Comparison of ENCODE assay signal across 19 cellular contexts in genomic region chr20:16004108-16004854, GRCh38.
A peak's percentile ranks its signal among the peaks of the same experiment; 100 is the strongest.
DNase-seq lines count a peak whose midpoint lies in the region; FAIRE-seq and TF ChIP-seq lines count a peak whose summit lies in the region.
"Had no signal": no experiment of that assay in that cellular context is flagged by ENCODE, and none has a peak within 500 bp of the region (broad histone marks: within the 10 kb centered on the region; RNA-seq: fewer than 3 reads in every experiment).

No MANE protein-coding gene starts in this region.

- H2BK120ac ChIP-seq in H1 (replicated peaks; ENCODE audit: low read depth, low read length) = peak overlapping the region; percentile 28

- H3K4me3 ChIP-seq in Caco-2 (ENCODE audit: low read depth, low read length) = no peak overlapping the region
- no peak overlapping the region for H3K4me3 ChIP-seq in Karpas-422 (ENCODE audit: low read length)
- H3K4me3 ChIP-seq in H1 (ENCODE audit: extremely low read depth in 1 of 4, insufficient read depth in 2 of 4, low read depth in 3 of 4, low read length in 4 of 4) = no peak overlapping the region
- H3K4me3 ChIP-seq: GM23248 had no signal

- H3K4me2 ChIP-seq in Karpas-422 (ENCODE audit: low read depth, low read length, poor library complexity, severe bottlenecking) (no peak overlapping the region), H1 (ENCODE audit: insufficient read depth in 1 of 2, low read depth in 2 of 2, low read length in 2 of 2) (no peak overlapping the region)
- H3K4me2 ChIP-seq: SK-N-SH had no signal

- no peaks in the 10 kb centered on the region for H3K79me2 ChIP-seq in Karpas-422 (ENCODE audit: low read length)
- H3K79me2 ChIP-seq in H1 (ENCODE audit: control insufficient read depth in 1 of 2, insufficient read depth in 2 of 2, low read length in 2 of 2) = no peaks in the 10 kb centered on the region

- H4K20me1 ChIP-seq in Karpas-422 (ENCODE audit: insufficient read depth, low read depth, low read length) (no peaks in the 10 kb centered on the region), H1 (replicated peaks in 1 of 2; ENCODE audit: control insufficient read depth in 1 of 2, insufficient read depth in 2 of 2, low read length in 2 of 2) (no peaks in the 10 kb centered on the region)

- H3K4ac ChIP-seq in H1 (replicated peaks; ENCODE audit: insufficient read length, low read depth, low read length) = no peak overlapping the region

- no peak for TF ChIP-seq RAD21 in H1 (IDR thresholded peaks at IDR 0.05 in 1 of 2, conservative IDR thresholded peaks at IDR 0.05 in 1 of 2; ENCODE audit: low read depth in 2 of 2, low read length in 2 of 2)

- no peak overlapping the region for H3K27ac Mint-ChIP-seq in Caco-2 (ENCODE audit: unreplicated experiment)
- H3K27ac Mint-ChIP-seq in activated naive CD8-positive, alpha-beta T cell treated with anti-CD3 and anti-CD28 coated beads for 36 hours = no peak overlapping the region
- H3K27ac Mint-ChIP-seq: CD4-positive, alpha-beta T cell had no signal

- H3K9me3 Mint-ChIP-seq in Caco-2 (ENCODE audit: unreplicated experiment) = no peaks in the 10 kb centered on the region
- H3K9me3 Mint-ChIP-seq in activated naive CD8-positive, alpha-beta T cell treated with anti-CD3 and anti-CD28 coated beads for 36 hours = peaks cover 2% of the 10 kb centered on the region

- no peak for TF ChIP-seq EP300 in H1 (IDR thresholded peaks at IDR 0.05; ENCODE audit: borderline replicate concordance in 1 of 2, low read depth in 2 of 2, low read length in 2 of 2)

- no peak overlapping the region for H3K27ac ChIP-seq in Karpas-422 (ENCODE audit: low read length)
- H3K27ac ChIP-seq in H1 (ENCODE audit: low read depth, low read length) = no peak overlapping the region
- H3K27ac ChIP-seq: GM23248 had no signal

- no peaks in the 10 kb centered on the region for H3K9me3 ChIP-seq in Caco-2
- no peaks in the 10 kb centered on the region for H3K9me3 ChIP-seq in Karpas-422 (ENCODE audit: low read length)
- no peaks in the 10 kb centered on the region for H3K9me3 ChIP-seq in H1 (ENCODE audit: insufficient read depth in 2 of 2, low read depth in 1 of 2, low read length in 1 of 2)
- H3K9me3 ChIP-seq: SK-N-SH had no signal

- intact Hi-C loops in Caco-2 (cut with micrococcal nuclease; ENCODE audit: unreplicated experiment) = no loop called here

- no peaks in the 10 kb centered on the region for H3K27me3 Mint-ChIP-seq in Caco-2 (ENCODE audit: insufficient read depth, unreplicated experiment)
- no peaks in the 10 kb centered on the region for H3K27me3 Mint-ChIP-seq in activated naive CD8-positive, alpha-beta T cell treated with anti-CD3 and anti-CD28 coated beads for 36 hours
- H3K27me3 Mint-ChIP-seq: CD4-positive, alpha-beta T cell had no signal

- no peak for TF ChIP-seq POLR2A in H1 (IDR thresholded peaks at IDR 0.05; ENCODE audit: control extremely low read depth in 1 of 2, low read depth in 2 of 2, low read length in 2 of 2)

- H3K9ac ChIP-seq in Karpas-422 (ENCODE audit: low read length) = no peak overlapping the region
- H3K9ac ChIP-seq in H1 (replicated peaks in 1 of 4; ENCODE audit: extremely low read depth in 1 of 4, low read depth in 3 of 4, low read length in 3 of 4) = no peak overlapping the region
- H3K9ac ChIP-seq: GM23248, SK-N-SH had no signal

- H2BK5ac ChIP-seq in H1 (ENCODE audit: low read depth, low read length) = no peak overlapping the region

- peak overlapping the region; percentile 40; the same call in 1 of the 2 replicates for H2BK20ac ChIP-seq in H1 (ENCODE audit: low read length)

- H3K23ac ChIP-seq in H1 (ENCODE audit: insufficient read length) = no peak overlapping the region

- no peak overlapping the region for H3K14ac ChIP-seq in H1 (ENCODE audit: insufficient read length)

- H3K4me1 Mint-ChIP-seq in Caco-2 (ENCODE audit: low read depth, unreplicated experiment) = peaks cover 7% of the 10 kb centered on the region
- no peaks in the 10 kb centered on the region for H3K4me1 Mint-ChIP-seq in activated naive CD8-positive, alpha-beta T cell treated with anti-CD3 and anti-CD28 coated beads for 36 hours

- TF ChIP-seq CTCF in Caco-2 (IDR thresholded peaks at IDR 0.05; ENCODE audit: insufficient read depth in 1 of 2, low read depth in 1 of 2, low read length in 1 of 2, severe bottlenecking in 1 of 2, unreplicated experiment in 1 of 2) = no peak
- no peak for TF ChIP-seq CTCF in H1 (IDR thresholded peaks at IDR 0.05; ENCODE audit: control extremely low read depth in 1 of 3, insufficient read depth in 1 of 3, low read depth in 1 of 3, low read length in 3 of 3)

- no peak overlapping the region for H2BK12ac ChIP-seq in H1 (ENCODE audit: low read depth, low read length)

- peak overlapping the region; percentile 25 for H4K5ac ChIP-seq in H1 (ENCODE audit: insufficient read length, low read depth, low read length)

- no peaks in the 10 kb centered on the region for H3K4me1 ChIP-seq in Caco-2
- no peaks in the 10 kb centered on the region for H3K4me1 ChIP-seq in Karpas-422 (ENCODE audit: low read length)
- peaks cover 2 to 5% (median 3%) of the 10 kb centered on the region in 4 experiments; a peak in 4 of 7 replicates for H3K4me1 ChIP-seq in H1 (replicated peaks in 1 of 4; ENCODE audit: control insufficient read depth in 3 of 4, insufficient read depth in 4 of 4, low read length in 3 of 4)

- no peak overlapping the region for H2AK5ac ChIP-seq in H1 (ENCODE audit: low read depth, low read length)

- DNase-seq in Caco-2 = peak; percentile 26 to 50
- DNase-seq in Karpas-422 = peak; percentile 14
- DNase-seq in H1 (ENCODE audit: low read depth in 1 of 2, low spot score in 2 of 2) = no peak
- peak; percentile 35 for DNase-seq in left kidney (ENCODE audit: low read depth, low spot score)
- DNase-seq in activated naive CD8-positive, alpha-beta T cell treated with anti-CD3 and anti-CD28 coated beads for 36 hours = no peak
- no peak for DNase-seq in NAMALWA (ENCODE audit: low spot score)
- DNase-seq in NCI-H82 (lab: John Stamatoyannopoulos, UW) = no peak
- DNase-seq: AML-193; CD4-positive, alpha-beta T cell; DMS79 treated with DMSO at 0.1 percent for 48 hours; GDM1; GM23248; IMR-90; NCI-H1436 treated with DMSO at 0.1 percent for 48 hours; NCI-H2081 treated with DMSO at 0.1 percent for 48 hours; NCI-H345; SK-N-SH had no signal

- CTCF ChIA-PET in Caco-2 (lab: Charles Lee) (no interaction called here), H1 (lab: Charles Lee; ENCODE audit: partially characterized antibody) (interaction anchor here (0.6 to 1.8 kb wide), 2 partner anchors 471 to 1373 kb away, joined by 4 read pairs; no protein-coding TSS in a partner anchor)

- H3K36me3 Mint-ChIP-seq in Caco-2 (ENCODE audit: insufficient read depth, unreplicated experiment) = no peaks in the 10 kb centered on the region
- no peaks in the 10 kb centered on the region for H3K36me3 Mint-ChIP-seq in activated naive CD8-positive, alpha-beta T cell treated with anti-CD3 and anti-CD28 coated beads for 36 hours

- H3K56ac ChIP-seq in H1 (replicated peaks; ENCODE audit: insufficient read length, low read depth, low read length) = no peak overlapping the region

- no TSS peak for BruUV-seq in Caco-2 (replicated peaks; lab: Mats Ljungman, UMichigan)

- H3K18ac ChIP-seq in H1 (ENCODE audit: extremely low read depth, low read length) = no peak overlapping the region; the same call in 1 of the 2 replicates

- H3K4me3 Mint-ChIP-seq in Caco-2 (ENCODE audit: unreplicated experiment) = no peak overlapping the region
- H3K4me3 Mint-ChIP-seq in activated naive CD8-positive, alpha-beta T cell treated with anti-CD3 and anti-CD28 coated beads for 36 hours = no peak overlapping the region
- H3K4me3 Mint-ChIP-seq: CD4-positive, alpha-beta T cell had no signal

- H2AFZ ChIP-seq in Karpas-422 (ENCODE audit: low read length) (no peak overlapping the region), H1 (ENCODE audit: low read length) (no peak overlapping the region)
- H2AFZ ChIP-seq: GM23248 had no signal

- no peaks in the 10 kb centered on the region for H3K27me3 ChIP-seq in Caco-2 (replicated peaks; ENCODE audit: control insufficient read depth, insufficient read depth, low read length)
- 0 out of 2 replicates have a peak, but pooled peaks cover 2% of the 10 kb centered on the region for H3K27me3 ChIP-seq in Karpas-422 (ENCODE audit: low read length)
- H3K27me3 ChIP-seq in H1 (replicated peaks in 1 of 4; ENCODE audit: control insufficient read depth in 3 of 4, extremely low read depth in 1 of 4, insufficient read depth in 3 of 4, low read length in 3 of 4) = no peaks in the 10 kb centered on the region

- H2BK15ac ChIP-seq in H1 (ENCODE audit: low read length) = peak overlapping the region; percentile 65; the same call in 1 of the 2 replicates

- no peak overlapping the region for H4K91ac ChIP-seq in H1 (replicated peaks; ENCODE audit: insufficient read length, low read length)

- H4K8ac ChIP-seq in H1 (ENCODE audit: extremely low read depth, insufficient read depth, low read length) = no peak overlapping the region

- no peaks in the 10 kb centered on the region for H3K23me2 ChIP-seq in H1 (ENCODE audit: low read depth, low read length)

- POLR2A ChIA-PET in Caco-2 (lab: Charles Lee) = no interaction called here
- POLR2A ChIA-PET in H1 (lab: Charles Lee; ENCODE audit: partially characterized antibody) = no interaction called here

- 93% methylated on average over 18 of the region's 18 CpGs; no CpG with 5 or more reads in 1 of the 2 experiments for WGBS in H1 (ENCODE audit: extremely low coverage in 1 of 2, insufficient coverage in 1 of 2, insufficient read length in 1 of 2, insufficient replicate concordance in 2 of 2, low coverage in 1 of 2, low lambda C conversion rate in 2 of 2, missing lambda C conversion rate in 1 of 2), 2 experiments

- H3K9me2 ChIP-seq in Karpas-422 (replicated peaks; ENCODE audit: insufficient read depth, low read length) = no peaks in the 10 kb centered on the region
- H3K9me2 ChIP-seq: SK-N-SH had no signal

- FAIRE-seq in H1 (lab: Jason Lieb, UNC) = no peak
- FAIRE-seq: D721Med, GM19239 had no signal

- H3K36me3 ChIP-seq in Caco-2 (ENCODE audit: control insufficient read depth, insufficient read depth, low read length) = no peaks in the 10 kb centered on the region
- no peaks in the 10 kb centered on the region for H3K36me3 ChIP-seq in Karpas-422 (ENCODE audit: insufficient read depth, low read length)
- H3K36me3 ChIP-seq in H1 (ENCODE audit: control insufficient read depth in 2 of 4, insufficient read depth in 4 of 4, low read length in 3 of 4) = no peaks in the 10 kb centered on the region

- no peaks in the 10 kb centered on the region for H3K79me1 ChIP-seq in H1 (ENCODE audit: low read depth, low read length)

TF ChIP-seq in H1, 55 proteins besides CTCF, POLR2A, EP300 and RAD21 (continues in another document):
- no peak for TF ChIP-seq CBX8 (IDR thresholded peaks at IDR 0.05; ENCODE audit: borderline replicate concordance, low read depth, low read length)
- no peak for TF ChIP-seq TBP (IDR thresholded peaks at IDR 0.05; ENCODE audit: low read depth, low read length)
- no peak for TF ChIP-seq E2F6 (IDR thresholded peaks at IDR 0.05)
- no peak for TF ChIP-seq TEAD4 (IDR thresholded peaks at IDR 0.05; ENCODE audit: low read depth, low read length)

Comparison
In these comparisons a context has a peak if more than half of its experiments do, and no peak if none do; other contexts are left out.
1. DNase-seq: peak in Caco-2 (2 of 2), Karpas-422 (single experiment) and left kidney (single experiment); none in H1 (0 of 2), activated naive CD8-positive, alpha-beta T cell treated with anti-CD3 and anti-CD28 coated beads for 36 hours (single experiment), NAMALWA (single experiment) and NCI-H82 (single experiment).